In genomic region chr4:7547368-7548040, GRCh38 we compare ENCODE assay signal across 11 cellular contexts.
DNase-seq lines count a peak whose midpoint lies in the region; ATAC-seq and TF ChIP-seq lines count a peak whose summit lies in the region.
"Had no signal": no experiment of that assay in that cellular context is flagged by ENCODE, and none has a peak within 500 bp of the region (broad histone marks: within the 10 kb centered on the region; RNA-seq: fewer than 3 reads in every experiment).

No MANE protein-coding gene starts in this region.

- H3K4me3 ChIP-seq in IMR-90 (ENCODE audit: insufficient read depth, low read depth, low read length) (no peak overlapping the region), ovary (no peak overlapping the region), uterus (no peak overlapping the region)

- H2BK20ac ChIP-seq in IMR-90 (ENCODE audit: low read depth, low read length), result no peak overlapping the region

- H2BK120ac ChIP-seq in IMR-90 (ENCODE audit: low read depth, low read length), result no peak overlapping the region

- H3K9ac ChIP-seq in IMR-90 (ENCODE audit: low read depth, low read length), result no peak overlapping the region

- peaks cover 7% of the 10 kb centered on the region for H3K27me3 Mint-ChIP-seq in type B pancreatic cell

- intact Hi-C loops in IMR-90 (cut with micrococcal nuclease) (no loop called here), ovary (cut with DNase I) (no loop called here), uterus (cut with DNase I; ENCODE audit: low total_unique reads) (no loop called here)

- H4K20me1 ChIP-seq in IMR-90 (ENCODE audit: insufficient read depth, low read length), result no peaks in the 10 kb centered on the region

- H2BK15ac ChIP-seq in IMR-90 (ENCODE audit: low read depth, low read length), result no peak overlapping the region

- peak overlapping the region; percentile 19 for H2AFZ ChIP-seq in IMR-90 (replicated peaks; ENCODE audit: low read length, poor library complexity)

- H4K8ac ChIP-seq in IMR-90 (ENCODE audit: low read depth in 2 of 2, low read length in 2 of 2), result no peak overlapping the region

- peaks cover 3% of the 10 kb centered on the region for H3K9me3 ChIP-seq in IMR-90 (ENCODE audit: control insufficient read depth, insufficient read depth, low read length)
- H3K9me3 ChIP-seq in ovary, result no peaks in the 10 kb centered on the region
- peaks cover 0 to 5% of the 10 kb centered on the region in 2 donors for H3K9me3 ChIP-seq in uterus

- H4K91ac ChIP-seq in IMR-90 (ENCODE audit: insufficient read depth, low read depth, low read length), result no peak overlapping the region

- TF ChIP-seq CTCF in IMR-90 (conservative IDR thresholded peaks at IDR 0.05; ENCODE audit: low read depth, low read length), result no peak
- TF ChIP-seq CTCF in type B pancreatic cell (conservative IDR thresholded peaks at IDR 0.05), result no peak
- no peak for TF ChIP-seq CTCF in ovary (IDR thresholded peaks at IDR 0.05)
- TF ChIP-seq CTCF in uterus (IDR thresholded peaks at IDR 0.05), result no peak

- H3K27ac Mint-ChIP-seq in type B pancreatic cell, result peak overlapping the region; percentile 77
- H3K27ac Mint-ChIP-seq: CD4-positive, alpha-beta T cell; dendritic cell treated with granulocyte-macrophage colony-stimulating factor and Interleukin-4, amounts not matched to agents 40 ng/mL and 50 ng/mL, for 4 days; naive thymus-derived CD4-positive, alpha-beta T cell had no signal

- ATAC-seq in IMR-90 (ENCODE audit: low read depth), result no peak
- peak; percentile 83 for ATAC-seq in esophagus mucosa
- ATAC-seq: naive thymus-derived CD4-positive, alpha-beta T cell had no signal

- H3K36me3 Mint-ChIP-seq in type B pancreatic cell, result peaks cover under 1% of the 10 kb centered on the region

- no peak overlapping the region for H3K4ac ChIP-seq in IMR-90 (ENCODE audit: low read depth, low read length)

- H3K27me3 ChIP-seq in IMR-90 (ENCODE audit: control insufficient read depth, insufficient read depth, low read length), result peaks cover 8% of the 10 kb centered on the region
- H3K27me3 ChIP-seq in ovary, result no peaks in the 10 kb centered on the region
- H3K27me3 ChIP-seq in uterus, result no peaks in the 10 kb centered on the region

- WGBS in IMR-90 (ENCODE audit: extremely low coverage in 2 of 2, insufficient read length in 1 of 2), 2 experiments, result 50% methylated on average over 6 of the region's 10 CpGs; no CpG with 5 or more reads in 1 of the 2 experiments
- 65 to 70% (median 69%) methylated on average over 10 of the region's 10 CpGs for WGBS in ovary, 3 donors

- dilution Hi-C loops in IMR-90 (cut with HindIII; ENCODE audit: low sequenced_read_pairs, unreplicated experiment), result no loop called here

- no peak overlapping the region for H4K5ac ChIP-seq in IMR-90 (ENCODE audit: low read depth, low read length)

- no peak overlapping the region for H2AK5ac ChIP-seq in IMR-90 (ENCODE audit: low read depth, low read length)

- no peak overlapping the region for H3K56ac ChIP-seq in IMR-90 (ENCODE audit: extremely low read depth, insufficient read depth, low read length)

- H3K4me3 Mint-ChIP-seq in type B pancreatic cell, result no peak overlapping the region
- H3K4me3 Mint-ChIP-seq: CD4-positive, alpha-beta T cell; dendritic cell treated with granulocyte-macrophage colony-stimulating factor and Interleukin-4, amounts not matched to agents 40 ng/mL and 50 ng/mL, for 4 days had no signal

- H3K9me3 Mint-ChIP-seq in type B pancreatic cell, result peaks cover under 1% of the 10 kb centered on the region

- H2BK5ac ChIP-seq in IMR-90 (ENCODE audit: low read depth, low read length, poor library complexity, severe bottlenecking), result no peak overlapping the region

- no peak overlapping the region for H3K23ac ChIP-seq in IMR-90 (ENCODE audit: low read depth, low read length)

- H3K9me1 ChIP-seq in IMR-90 (ENCODE audit: insufficient read depth, low read length), result no peaks in the 10 kb centered on the region

- H3K4me1 Mint-ChIP-seq in type B pancreatic cell (ENCODE audit: unreplicated experiment), result peaks cover 16% of the 10 kb centered on the region
- H3K4me1 Mint-ChIP-seq: naive thymus-derived CD4-positive, alpha-beta T cell had no signal

- no peaks in the 10 kb centered on the region for H3K79me1 ChIP-seq in IMR-90 (ENCODE audit: low read depth in 1 of 2, low read length in 2 of 2)

- H3K36me3 ChIP-seq in IMR-90 (ENCODE audit: control insufficient read depth, insufficient read depth, low read length) (no peaks in the 10 kb centered on the region), ovary (no peaks in the 10 kb centered on the region), uterus (no peaks in the 10 kb centered on the region)

- no peak overlapping the region for H3K27ac ChIP-seq in IMR-90 (ENCODE audit: insufficient read depth, low read length)
- H3K27ac ChIP-seq in ovary, result no peak overlapping the region
- no peak overlapping the region for H3K27ac ChIP-seq in uterus

- no peak for TF ChIP-seq RAD21 in IMR-90 (IDR thresholded peaks at IDR 0.05; ENCODE audit: low read length)

- no TSS peak for BruUV-seq in IMR-90 (replicated peaks; lab: Mats Ljungman, UMichigan)

- H2AK9ac ChIP-seq in IMR-90 (replicated peaks; ENCODE audit: low read depth, low read length, poor library complexity), result no peak overlapping the region

- H3K18ac ChIP-seq in IMR-90 (ENCODE audit: low read depth, low read length), result no peak overlapping the region

- POLR2A ChIA-PET in IMR-90 (lab: Charles Lee; ENCODE audit: unreplicated experiment), result no interaction called here

- H3K4me1 ChIP-seq in IMR-90 (ENCODE audit: control insufficient read depth, insufficient read depth, low read length), result no peaks in the 10 kb centered on the region
- H3K4me1 ChIP-seq in ovary (ENCODE audit: insufficient read depth), result no peaks in the 10 kb centered on the region
- no peaks in the 10 kb centered on the region for H3K4me1 ChIP-seq in uterus

- CTCF ChIA-PET in IMR-90 (lab: Yijun Ruan, JAX), result no interaction called here

- DNase-seq in IMR-90, result peak; percentile 13
- peak; percentile 21 for DNase-seq in NCI-H510A treated with DMSO at 0.1 percent for 48 hours (lab: John Stamatoyannopoulos, UW)
- no peak for DNase-seq in type B pancreatic cell (ENCODE audit: extremely low spot score, unreplicated experiment)
- no peak for DNase-seq in ovary
- no peak for DNase-seq in SW480 (ENCODE audit: low spot score)
- no peak for DNase-seq in uterus
- DNase-seq: activated CD4-positive, CD25-positive, alpha-beta regulatory T cell treated with anti-CD3 and anti-CD28 coated beads, Interleukin-2, amount 50 U/mL, for 72 hours; CD4-positive, alpha-beta T cell; naive thymus-derived CD4-positive, alpha-beta T cell had no signal

- TF ChIP-seq POLR2A in IMR-90 (IDR thresholded peaks at IDR 0.05; ENCODE audit: low read depth, low read length), result no peak
- TF ChIP-seq POLR2A in ovary (IDR thresholded peaks at IDR 0.05), result no peak
- no peak for TF ChIP-seq POLR2A in uterus (IDR thresholded peaks at IDR 0.05)

- no peak overlapping the region for H3K4me2 ChIP-seq in IMR-90 (ENCODE audit: low read depth, low read length)

- TF ChIP-seq EP300 in ovary (IDR thresholded peaks at IDR 0.05), result no peak

- in situ Hi-C loops in IMR-90 (cut with MboI; ENCODE audit: low sequenced_read_pairs), result no loop called here

- no peak overlapping the region for H3K14ac ChIP-seq in IMR-90 (replicated peaks; ENCODE audit: low read depth, low read length)

TF ChIP-seq in IMR-90, 13 proteins besides CTCF, POLR2A, EP300 and RAD21:
- TF ChIP-seq USF2 (IDR thresholded peaks at IDR 0.05; ENCODE audit: low read depth, low read length) (no peak), CEBPB (IDR thresholded peaks at IDR 0.05; ENCODE audit: low read depth, low read length) (no peak), SMC3 (IDR thresholded peaks at IDR 0.05; ENCODE audit: low read depth, low read length) (no peak)

Comparison
In these comparisons a context has a peak if more than half of its experiments do, and no peak if none do; other contexts are left out.
1. DNase-seq: peak in IMR-90 (single experiment) and NCI-H510A treated with DMSO at 0.1 percent for 48 hours (single experiment); none in type B pancreatic cell (single experiment), ovary (0 of 5), SW480 (single experiment) and uterus (0 of 2).